Comparison of ENCODE assay signal across 8 cellular contexts in the genomic region with DNA sequence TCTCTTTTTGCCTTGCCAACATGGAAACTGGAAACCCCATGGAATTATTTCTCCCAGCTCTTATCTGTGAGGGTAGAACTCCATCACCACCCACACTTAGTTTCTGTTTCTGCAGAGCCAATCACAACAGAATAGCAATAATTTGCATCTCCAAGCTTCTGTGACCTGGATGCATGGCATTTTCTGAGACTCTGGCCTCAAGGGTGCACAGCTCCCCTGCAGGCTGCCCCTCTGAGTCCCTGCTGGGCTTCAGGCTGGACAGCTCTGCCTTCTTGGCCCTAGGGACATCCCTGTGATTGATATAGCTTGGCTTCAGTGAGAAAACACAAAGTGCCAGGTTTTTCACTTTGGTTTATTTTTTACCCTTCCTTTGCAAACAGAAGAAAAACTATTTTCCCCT.
A peak's percentile ranks its signal among the peaks of the same experiment; 100 is the strongest.
DNase-seq lines count a peak whose midpoint lies in the region; ATAC-seq and TF ChIP-seq lines count a peak whose summit lies in the region.
"Not testable (repeated sequence)": the region's sequence is repeated elsewhere in the genome, so short reads cannot be mapped to it uniquely, and the experiment has no call there.

No MANE protein-coding gene starts in this region.

- H2BK5ac ChIP-seq in IMR-90 (ENCODE audit: low read depth, low read length, poor library complexity, severe bottlenecking), result not testable (repeated sequence)

- POLR2A ChIA-PET in IMR-90 (lab: Charles Lee; ENCODE audit: unreplicated experiment), result interaction anchor here (0.6 kb wide), 1 partner anchor 43 kb away, joined by 3 read pairs; no protein-coding TSS in a partner anchor
- POLR2A ChIA-PET in WTC11 (lab: Charles Lee), result not testable (repeated sequence)

- not testable (repeated sequence) for H3K27ac ChIP-seq in IMR-90 (ENCODE audit: insufficient read depth, low read length); right cardiac atrium (ENCODE audit: low read length)

- BruUV-seq in IMR-90 (replicated peaks; lab: Mats Ljungman, UMichigan), result not testable (repeated sequence)

- dilution Hi-C loops in IMR-90 (cut with HindIII; ENCODE audit: low sequenced_read_pairs, unreplicated experiment), result not testable (repeated sequence)

- not testable (repeated sequence) for H3K36me3 Mint-ChIP-seq in WTC11; mesothelial cell of epicardium; osteocyte (ENCODE audit: unreplicated experiment)

- not testable (repeated sequence) for H2AFZ ChIP-seq in IMR-90 (replicated peaks; ENCODE audit: low read length, poor library complexity)

- not testable (repeated sequence) for H2BK20ac ChIP-seq in IMR-90 (ENCODE audit: low read depth, low read length)

- TF ChIP-seq POLR2A in IMR-90 (IDR thresholded peaks at IDR 0.05; ENCODE audit: low read depth, low read length), result not testable (repeated sequence)

- not testable (repeated sequence) for H3K14ac ChIP-seq in IMR-90 (replicated peaks; ENCODE audit: low read depth, low read length)

- not testable (repeated sequence) for H3K4me2 ChIP-seq in IMR-90 (ENCODE audit: low read depth, low read length)

- H2BK120ac ChIP-seq in IMR-90 (ENCODE audit: low read depth, low read length), result not testable (repeated sequence)

- H3K9me3 ChIP-seq in IMR-90 (ENCODE audit: control insufficient read depth, insufficient read depth, low read length); right cardiac atrium (ENCODE audit: control insufficient read depth, low read length): not testable (repeated sequence)

- H4K20me1 ChIP-seq in IMR-90 (ENCODE audit: insufficient read depth, low read length), result not testable (repeated sequence)

- not testable (repeated sequence) for H2AK9ac ChIP-seq in IMR-90 (replicated peaks; ENCODE audit: low read depth, low read length, poor library complexity)

- H3K9ac ChIP-seq in IMR-90 (ENCODE audit: low read depth, low read length), result not testable (repeated sequence)

- peaks cover 25% of the 10 kb centered on the region for H3K4me1 Mint-ChIP-seq in WTC11
- H3K4me1 Mint-ChIP-seq in mesothelial cell of epicardium, result peaks cover 18% of the 10 kb centered on the region
- H3K4me1 Mint-ChIP-seq in osteocyte (ENCODE audit: unreplicated experiment), result peaks cover 41% of the 10 kb centered on the region

- H3K9me1 ChIP-seq in IMR-90 (ENCODE audit: insufficient read depth, low read length), result not testable (repeated sequence)

- H3K27me3 Mint-ChIP-seq in WTC11 (ENCODE audit: low read depth), result peaks cover 37% of the 10 kb centered on the region
- not testable (repeated sequence) for H3K27me3 Mint-ChIP-seq in mesothelial cell of epicardium (ENCODE audit: low read depth); osteocyte (ENCODE audit: unreplicated experiment)

- H3K27ac Mint-ChIP-seq in WTC11; osteocyte (ENCODE audit: unreplicated experiment): not testable (repeated sequence)
- H3K27ac Mint-ChIP-seq in mesothelial cell of epicardium, result peak overlapping the region; percentile 62

- not testable (repeated sequence) for H4K91ac ChIP-seq in IMR-90 (ENCODE audit: insufficient read depth, low read depth, low read length)

- not testable (repeated sequence) for H3K36me3 ChIP-seq in IMR-90 (ENCODE audit: control insufficient read depth, insufficient read depth, low read length)

- H4K8ac ChIP-seq in IMR-90 (ENCODE audit: low read depth in 2 of 2, low read length in 2 of 2), result not testable (repeated sequence)

- H3K4me1 ChIP-seq in IMR-90 (ENCODE audit: control insufficient read depth, insufficient read depth, low read length); right cardiac atrium (ENCODE audit: control insufficient read depth, insufficient read depth, low read length): not testable (repeated sequence)

- TF ChIP-seq RAD21 in IMR-90 (IDR thresholded peaks at IDR 0.05; ENCODE audit: low read length), result not testable (repeated sequence)

- not testable (repeated sequence) for H3K23ac ChIP-seq in IMR-90 (ENCODE audit: low read depth, low read length)

- not testable (repeated sequence) for H3K9me3 Mint-ChIP-seq in WTC11; mesothelial cell of epicardium; osteocyte (ENCODE audit: unreplicated experiment)

- not testable (repeated sequence) for H3K4me3 ChIP-seq in IMR-90 (ENCODE audit: insufficient read depth, low read depth, low read length); right cardiac atrium (ENCODE audit: low read length)

- not testable (repeated sequence) for H3K18ac ChIP-seq in IMR-90 (ENCODE audit: low read depth, low read length)

- CTCF ChIA-PET in IMR-90 (lab: Yijun Ruan, JAX), result interaction anchor here (0.6 to 1.1 kb wide), 4 partner anchors 29 to 1598 kb away, joined by 3 to 8 read pairs (median 4); no protein-coding TSS in a partner anchor
- CTCF ChIA-PET in WTC11 (lab: Charles Lee), result interaction anchor here (1.1 to 1.7 kb wide), 2 partner anchors 321 to 323 kb away, joined by 5 to 7 read pairs; no protein-coding TSS in a partner anchor

- H2BK15ac ChIP-seq in IMR-90 (ENCODE audit: low read depth, low read length), result not testable (repeated sequence)

- not testable (repeated sequence) for H3K79me1 ChIP-seq in IMR-90 (ENCODE audit: low read depth in 1 of 2, low read length in 2 of 2)

- ATAC-seq in IMR-90 (ENCODE audit: low read depth), result not testable (repeated sequence)
- ATAC-seq in WTC11 (peak; percentile 22; the same call in 1 of the 2 replicates), right cardiac atrium (peak; percentile 35 to 56)

- H4K5ac ChIP-seq in IMR-90 (ENCODE audit: low read depth, low read length), result not testable (repeated sequence)

- not testable (repeated sequence) for H3K56ac ChIP-seq in IMR-90 (ENCODE audit: extremely low read depth, insufficient read depth, low read length)

- not testable (repeated sequence) for H3K4ac ChIP-seq in IMR-90 (ENCODE audit: low read depth, low read length)

- H3K27me3 ChIP-seq in IMR-90 (ENCODE audit: control insufficient read depth, insufficient read depth, low read length); right cardiac atrium (ENCODE audit: control insufficient read depth, insufficient read depth): not testable (repeated sequence)

- intact Hi-C loops in IMR-90 (cut with micrococcal nuclease); right cardiac atrium (cut with DNase I): not testable (repeated sequence)

- not testable (repeated sequence) for H3K4me3 Mint-ChIP-seq in WTC11; mesothelial cell of epicardium; osteocyte (ENCODE audit: unreplicated experiment)

- TF ChIP-seq CTCF in IMR-90 (conservative IDR thresholded peaks at IDR 0.05; ENCODE audit: low read depth, low read length); WTC11 (IDR thresholded peaks at IDR 0.05); mesothelial cell of epicardium (IDR thresholded peaks at IDR 0.05; ENCODE audit: unreplicated experiment): not testable (repeated sequence)
- peak; percentile 6 for TF ChIP-seq CTCF in osteocyte (IDR thresholded peaks at IDR 0.05)

- in situ Hi-C loops in IMR-90 (cut with MboI; ENCODE audit: low sequenced_read_pairs), result not testable (repeated sequence)

- DNase-seq in Daoy (ENCODE audit: low read depth) (peak; percentile 6), IMR-90 (peak; percentile 10), astrocyte of the hippocampus (ENCODE audit: low read depth, low spot score) (peak; percentile 11), dermis blood vessel endothelial cell (peak; percentile 11)
- DNase-seq in WTC11 (ENCODE audit: low spot score); right cardiac atrium; mesothelial cell of epicardium (ENCODE audit: low spot score in 2 of 2, unreplicated experiment in 2 of 2); osteocyte (ENCODE audit: extremely low spot score, unreplicated experiment): not testable (repeated sequence)

- H2AK5ac ChIP-seq in IMR-90 (ENCODE audit: low read depth, low read length), result not testable (repeated sequence)
